ENCODE assay signal across 31 cellular contexts in the genomic region with DNA sequence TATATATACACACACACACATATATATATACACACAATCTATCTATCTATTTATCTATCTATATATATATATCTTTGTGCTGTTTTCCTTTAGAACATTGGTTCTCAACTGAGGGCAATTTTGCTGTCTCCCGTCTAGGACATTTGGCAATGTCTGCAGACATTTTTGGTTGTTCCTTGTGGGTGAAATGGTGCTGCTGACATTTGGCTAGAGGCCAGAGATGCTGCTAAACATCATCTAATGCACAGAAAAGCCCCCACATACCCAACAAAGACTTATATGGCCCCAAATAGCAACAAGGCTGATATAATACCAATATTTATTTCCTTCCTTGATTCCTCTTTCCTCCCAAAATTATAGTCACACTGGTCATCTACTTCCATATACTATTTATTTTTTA.
DNase-seq lines count a peak whose midpoint lies in the region; ATAC-seq, FAIRE-seq and TF ChIP-seq lines count a peak whose summit lies in the region.
"Had no signal": no experiment of that assay in that cellular context is flagged by ENCODE, and none has a peak within 500 bp of the region (broad histone marks: within the 10 kb centered on the region; RNA-seq: fewer than 3 reads in every experiment).

No MANE protein-coding gene starts in this region.

- H3K27ac Mint-ChIP-seq in MCF 10A (ENCODE audit: low read depth, unreplicated experiment) (peak overlapping the region; percentile 19), chondrocyte (ENCODE audit: unreplicated experiment) (peak overlapping the region; percentile 87)
- no peak overlapping the region for H3K27ac Mint-ChIP-seq in activated CD8-positive, alpha-beta memory T cell treated with anti-CD3 and anti-CD28 coated beads, Interleukin-2, amount 10 ng/mL, durations not matched to agents 7 days and 5 days
- H3K27ac Mint-ChIP-seq: activated CD4-positive, alpha-beta T cell treated with anti-CD3 and anti-CD28 coated beads for 36 hours; activated naive CD8-positive, alpha-beta T cell treated with anti-CD3 and anti-CD28 coated beads, Interleukin-2, amount 10 ng/mL, durations not matched to agents 7 days and 5 days; activated T-cell treated with anti-CD3 and anti-CD28 coated beads, Interleukin-2, amount 50 U/mL, for 24 hours; CD8-positive, alpha-beta memory T cell; memory B cell; T-helper 1 cell treated with Interleukin-12 subunit alpha and Interleukin-12 subunit beta and Interleukin-4 antibody, amounts not matched to agents 30 μg/mL and 1 μg/mL, for 36 hours had no signal

- no peaks in the 10 kb centered on the region for H3K9me1 ChIP-seq in keratinocyte (ENCODE audit: control insufficient read depth, extremely low read depth, insufficient read depth, low read length)

- no TSS peak for BruUV-seq in MCF 10A (replicated peaks; lab: Mats Ljungman, UMichigan)

- H4K20me1 ChIP-seq in keratinocyte (ENCODE audit: control insufficient read depth, extremely low read depth, insufficient read depth, low read length), result no peaks in the 10 kb centered on the region

- no peak for TF ChIP-seq CTCF in MCF 10A (IDR thresholded peaks at IDR 0.05; ENCODE audit: unreplicated experiment)
- no peak for TF ChIP-seq CTCF in breast epithelium (IDR thresholded peaks at IDR 0.05)
- TF ChIP-seq CTCF in chondrocyte (IDR thresholded peaks at IDR 0.05), result no peak
- no peak for TF ChIP-seq CTCF in keratinocyte (optimal IDR thresholded peaks at IDR 0.05 in 1 of 3, IDR thresholded peaks at IDR 0.05 in 1 of 3, conservative IDR thresholded peaks at IDR 0.05 in 1 of 3; ENCODE audit: extremely low read depth in 1 of 3, insufficient read depth in 2 of 3, low read length in 3 of 3)

- DNase-seq in MCF 10A (ENCODE audit: unreplicated experiment) (no peak), breast epithelium (ENCODE audit: low spot score in 2 of 2) (no peak), chondrocyte (ENCODE audit: low spot score) (no peak), keratinocyte (ENCODE audit: low read depth, low spot score) (no peak), NCI-H1694 (lab: John Stamatoyannopoulos, UW) (no peak), GDM1 (lab: John Stamatoyannopoulos, UW) (no peak)
- DNase-seq in activated CD8-positive, alpha-beta memory T cell treated with anti-CD3 and anti-CD28 coated beads, Interleukin-2, amount 10 ng/mL, durations not matched to agents 7 days and 5 days, result no peak
- DNase-seq: activated CD4-positive, alpha-beta T cell treated with anti-CD3 and anti-CD28 coated beads for 36 hours; activated gamma-delta T cell; activated naive CD8-positive, alpha-beta T cell treated with anti-CD3 and anti-CD28 coated beads, Interleukin-2, amount 10 ng/mL, durations not matched to agents 7 days and 5 days; activated T-cell treated with anti-CD3 and anti-CD28 coated beads, Interleukin-2, amount 50 U/mL, for 24 hours; CD8-positive, alpha-beta memory T cell; DMS 273 treated with DMSO at 0.1 percent for 48 hours; gastrocnemius medialis; Kasumi-1; NCI-H1048; NCI-H1694 treated with DMSO at 0.1 percent for 48 hours; NCI-H2171 treated with DMSO at 0.1 percent for 48 hours; NCI-H69; sigmoid colon; stimulated activated CD4-positive, alpha-beta T cell treated with anti-CD3 and anti-CD28 coated beads, Interleukin-15, amount 100 ng/mL, for 24 hours; stimulated activated naive CD4-positive, alpha-beta T cell had no signal

- peak overlapping the region; percentile 90 for H3K4me2 ChIP-seq in keratinocyte (ENCODE audit: control insufficient read depth, extremely low read depth, insufficient read depth, low read depth, low read length)

- dilution Hi-C loops in keratinocyte (cut with MboI; ENCODE audit: extremely low pct_ligation_motif_present, low sequenced_read_pairs), result no loop called here

- intact Hi-C loops in MCF 10A (cut with micrococcal nuclease), result loop anchor here (5.0 kb wide), 1 partner anchor 292 kb away; no protein-coding TSS in a partner anchor
- intact Hi-C loops in breast epithelium (cut with DNase I; ENCODE audit: low total_unique reads), result no loop called here

- H2AFZ ChIP-seq in keratinocyte (ENCODE audit: control insufficient read depth, low read length), result no peak overlapping the region
- H2AFZ ChIP-seq: hepatocyte had no signal

- H3K4me3 Mint-ChIP-seq in MCF 10A (ENCODE audit: unreplicated experiment) (peak overlapping the region; percentile 66), chondrocyte (ENCODE audit: unreplicated experiment) (no peak overlapping the region)
- H3K4me3 Mint-ChIP-seq in activated CD8-positive, alpha-beta memory T cell treated with anti-CD3 and anti-CD28 coated beads, Interleukin-2, amount 10 ng/mL, durations not matched to agents 7 days and 5 days, result no peak overlapping the region
- H3K4me3 Mint-ChIP-seq: activated CD4-positive, alpha-beta T cell treated with anti-CD3 and anti-CD28 coated beads for 36 hours; activated naive CD8-positive, alpha-beta T cell treated with anti-CD3 and anti-CD28 coated beads, Interleukin-2, amount 10 ng/mL, durations not matched to agents 7 days and 5 days; activated T-cell treated with anti-CD3 and anti-CD28 coated beads, Interleukin-2, amount 50 U/mL, for 24 hours; CD8-positive, alpha-beta memory T cell; memory B cell; T-helper 1 cell treated with Interleukin-12 subunit alpha and Interleukin-12 subunit beta and Interleukin-4 antibody, amounts not matched to agents 30 μg/mL and 1 μg/mL, for 36 hours had no signal

- H3K4me1 ChIP-seq in breast epithelium (no peaks in the 10 kb centered on the region), keratinocyte (ENCODE audit: control insufficient read depth, extremely low read depth, insufficient read depth, low read length) (peaks cover 13% of the 10 kb centered on the region)
- H3K4me1 ChIP-seq: prostate gland had no signal

- H3K9me3 ChIP-seq in breast epithelium (no peaks in the 10 kb centered on the region), keratinocyte (ENCODE audit: control insufficient read depth, low read depth, low read length) (no peaks in the 10 kb centered on the region)
- H3K9me3 ChIP-seq: gastrocnemius medialis, prostate gland, sigmoid colon had no signal

- H3K27me3 Mint-ChIP-seq in MCF 10A (ENCODE audit: insufficient read depth, unreplicated experiment), result no peaks in the 10 kb centered on the region
- H3K27me3 Mint-ChIP-seq in chondrocyte (ENCODE audit: low read depth), result no peaks in the 10 kb centered on the region
- H3K27me3 Mint-ChIP-seq in activated CD8-positive, alpha-beta memory T cell treated with anti-CD3 and anti-CD28 coated beads, Interleukin-2, amount 10 ng/mL, durations not matched to agents 7 days and 5 days, result no peaks in the 10 kb centered on the region
- H3K27me3 Mint-ChIP-seq: activated CD4-positive, alpha-beta T cell treated with anti-CD3 and anti-CD28 coated beads for 36 hours; activated naive CD8-positive, alpha-beta T cell treated with anti-CD3 and anti-CD28 coated beads, Interleukin-2, amount 10 ng/mL, durations not matched to agents 7 days and 5 days; activated T-cell treated with anti-CD3 and anti-CD28 coated beads, Interleukin-2, amount 50 U/mL, for 24 hours; memory B cell had no signal

- H3K27ac ChIP-seq in breast epithelium, result no peak overlapping the region
- H3K27ac ChIP-seq in keratinocyte (ENCODE audit: control insufficient read depth, insufficient read depth, low read length), result no peak overlapping the region
- H3K27ac ChIP-seq: epithelial cell of prostate, gastrocnemius medialis, hepatocyte, sigmoid colon had no signal

- no peak for TF ChIP-seq POLR2A in breast epithelium (IDR thresholded peaks at IDR 0.05)

- H3K27me3 ChIP-seq in breast epithelium (no peaks in the 10 kb centered on the region), keratinocyte (ENCODE audit: control insufficient read depth, extremely low read depth, insufficient read depth, low read length) (no peaks in the 10 kb centered on the region)
- H3K27me3 ChIP-seq: gastrocnemius medialis, hepatocyte, sigmoid colon had no signal

- POLR2A ChIA-PET in MCF 10A (lab: Yijun Ruan, JAX), result interaction anchor here (0.7 to 1.0 kb wide), 2 partner anchors 230 to 582 kb away, joined by 3 read pairs; no protein-coding TSS in a partner anchor

- CTCF ChIA-PET in MCF 10A (lab: Yijun Ruan, JAX), result interaction anchor here (0.5 to 4.6 kb wide), 25 partner anchors 12 to 476 kb away, joined by 3 to 51 read pairs (median 4); no protein-coding TSS in a partner anchor
- CTCF ChIA-PET in activated CD8-positive, alpha-beta memory T cell treated with anti-CD3 and anti-CD28 coated beads, Interleukin-2, amount 10 ng/mL, durations not matched to agents 7 days and 5 days (lab: Charles Lee), result no interaction called here

- no peak overlapping the region for H3K9ac ChIP-seq in keratinocyte (ENCODE audit: control insufficient read depth, extremely low read depth, insufficient read depth, low read length)

- H3K36me3 Mint-ChIP-seq in MCF 10A (ENCODE audit: insufficient read depth, unreplicated experiment) (no peaks in the 10 kb centered on the region), chondrocyte (ENCODE audit: low read depth) (no peaks in the 10 kb centered on the region)
- no peaks in the 10 kb centered on the region for H3K36me3 Mint-ChIP-seq in activated CD8-positive, alpha-beta memory T cell treated with anti-CD3 and anti-CD28 coated beads, Interleukin-2, amount 10 ng/mL, durations not matched to agents 7 days and 5 days
- H3K36me3 Mint-ChIP-seq: activated naive CD8-positive, alpha-beta T cell treated with anti-CD3 and anti-CD28 coated beads, Interleukin-2, amount 10 ng/mL, durations not matched to agents 7 days and 5 days; CD8-positive, alpha-beta memory T cell; memory B cell had no signal

- no peak for ATAC-seq in HG03565 (IDR thresholded peaks at IDR 0.05; ENCODE audit: unreplicated experiment)
- ATAC-seq in activated CD8-positive, alpha-beta memory T cell treated with anti-CD3 and anti-CD28 coated beads, Interleukin-2, amount 10 ng/mL, durations not matched to agents 7 days and 5 days, result no peak
- ATAC-seq: activated CD4-positive, alpha-beta T cell treated with anti-CD3 and anti-CD28 coated beads for 36 hours had no signal

- H3K36me3 ChIP-seq in breast epithelium (no peaks in the 10 kb centered on the region), keratinocyte (ENCODE audit: control insufficient read depth in 2 of 2, extremely low read depth in 1 of 2, insufficient read depth in 2 of 2, low read length in 2 of 2) (no peaks in the 10 kb centered on the region)
- H3K36me3 ChIP-seq: gastrocnemius medialis, prostate gland, sigmoid colon had no signal

- no peaks in the 10 kb centered on the region for H3K79me2 ChIP-seq in keratinocyte (ENCODE audit: control insufficient read depth, insufficient read depth, low read length)
- H3K79me2 ChIP-seq: hepatocyte had no signal

- H3K4me1 Mint-ChIP-seq in MCF 10A (ENCODE audit: insufficient read depth, unreplicated experiment), result peaks cover 25% of the 10 kb centered on the region
- peaks cover 27% of the 10 kb centered on the region for H3K4me1 Mint-ChIP-seq in chondrocyte (ENCODE audit: low read depth)
- no peaks in the 10 kb centered on the region for H3K4me1 Mint-ChIP-seq in activated CD8-positive, alpha-beta memory T cell treated with anti-CD3 and anti-CD28 coated beads, Interleukin-2, amount 10 ng/mL, durations not matched to agents 7 days and 5 days
- H3K4me1 Mint-ChIP-seq: activated CD4-positive, alpha-beta T cell treated with anti-CD3 and anti-CD28 coated beads for 36 hours; activated naive CD8-positive, alpha-beta T cell treated with anti-CD3 and anti-CD28 coated beads, Interleukin-2, amount 10 ng/mL, durations not matched to agents 7 days and 5 days; memory B cell had no signal

- H3K9me3 Mint-ChIP-seq in MCF 10A (ENCODE audit: unreplicated experiment), result no peaks in the 10 kb centered on the region
- H3K9me3 Mint-ChIP-seq in chondrocyte (ENCODE audit: low read depth), result no peaks in the 10 kb centered on the region
- no peaks in the 10 kb centered on the region for H3K9me3 Mint-ChIP-seq in activated CD8-positive, alpha-beta memory T cell treated with anti-CD3 and anti-CD28 coated beads, Interleukin-2, amount 10 ng/mL, durations not matched to agents 7 days and 5 days (ENCODE audit: low read depth)
- H3K9me3 Mint-ChIP-seq: activated naive CD8-positive, alpha-beta T cell treated with anti-CD3 and anti-CD28 coated beads, Interleukin-2, amount 10 ng/mL, durations not matched to agents 7 days and 5 days; activated T-cell treated with anti-CD3 and anti-CD28 coated beads, Interleukin-2, amount 50 U/mL, for 24 hours; CD8-positive, alpha-beta memory T cell; memory B cell; T-helper 1 cell treated with Interleukin-12 subunit alpha and Interleukin-12 subunit beta and Interleukin-4 antibody, amounts not matched to agents 30 μg/mL and 1 μg/mL, for 36 hours had no signal

- no peak overlapping the region for H3K4me3 ChIP-seq in breast epithelium
- H3K4me3 ChIP-seq in keratinocyte (ENCODE audit: control insufficient read depth in 2 of 3, extremely low read depth in 1 of 3, insufficient read depth in 2 of 3, low read depth in 1 of 3, low read length in 3 of 3), result no peak overlapping the region
- H3K4me3 ChIP-seq: hepatocyte, sigmoid colon had no signal

- no peak for FAIRE-seq in keratinocyte (lab: Jason Lieb, UNC)
- FAIRE-seq: A204.1, H1, urothelium cell line had no signal
